ENCODE assay signal across 31 cellular contexts in the genomic region with DNA sequence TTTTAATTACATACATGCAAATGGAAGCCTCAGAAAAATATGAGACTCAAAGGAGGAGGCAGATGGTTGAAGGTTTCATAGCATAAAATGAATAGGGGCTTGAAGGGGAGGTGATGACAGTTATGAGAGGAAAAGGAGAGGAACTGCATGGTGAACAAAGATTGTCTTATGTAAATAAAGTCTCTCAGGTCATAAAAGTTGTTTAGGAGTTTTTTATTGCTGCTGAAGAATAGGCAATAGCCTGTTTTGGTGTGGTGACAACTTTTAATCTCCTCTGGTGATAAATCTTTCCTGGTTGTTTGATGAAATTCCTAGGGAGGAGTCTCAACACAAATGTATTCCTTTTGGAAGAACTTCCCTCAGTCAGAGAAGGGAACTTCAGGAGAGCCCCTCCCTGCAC. TPM values are rescaled to one million over a fixed set of nuclear protein-coding genes. Genes with fewer than 3 reads are reported as not detected.
DNase-seq lines count a peak whose midpoint lies in the region; TF ChIP-seq lines count a peak whose summit lies in the region.
"Had no signal": no experiment of that assay in that cellular context is flagged by ENCODE, and none has a peak within 500 bp of the region (broad histone marks: within the 10 kb centered on the region; RNA-seq: fewer than 3 reads in every experiment).

No MANE protein-coding gene starts in this region.

- peaks cover 7% of the 10 kb centered on the region for H3K9me3 Mint-ChIP-seq in dendritic cell treated with granulocyte-macrophage colony-stimulating factor and Interleukin-4, amounts not matched to agents 40 ng/mL and 50 ng/mL, for 4 days
- H3K9me3 Mint-ChIP-seq in nephron (peaks cover 14% of the 10 kb centered on the region), progenitor cell of endocrine pancreas (ENCODE audit: low read depth) (peaks cover 4% of the 10 kb centered on the region)
- no peaks in the 10 kb centered on the region for H3K9me3 Mint-ChIP-seq in activated T-helper 1 cell treated with anti-CD3 and anti-CD28 coated beads, Interleukin-12 subunit alpha, Interleukin-12 subunit beta, Interleukin-2, Interleukin-4 antibody, amounts not matched to agents 30 ng/mL and 10 ng/mL and 1 ng/mL, durations not matched to agents 14 hours and 24 hours and 36 hours
- H3K9me3 Mint-ChIP-seq: activated T-cell treated with anti-CD3 and anti-CD28 coated beads, Interleukin-2, amount 50 U/mL, for 4 hours; T-helper 1 cell treated with Interleukin-12 subunit alpha and Interleukin-12 subunit beta and Interleukin-4 antibody, amounts not matched to agents 30 μg/mL and 1 μg/mL, for 36 hours had no signal

- TF ChIP-seq CTCF in 22Rv1 (IDR thresholded peaks at IDR 0.05), result no peak
- no peak for TF ChIP-seq CTCF in HL-60 (IDR thresholded peaks at IDR 0.05; ENCODE audit: insufficient read depth, low read length)
- TF ChIP-seq CTCF in nephron (IDR thresholded peaks at IDR 0.05; ENCODE audit: unreplicated experiment in 3 of 3), result no peak
- no peak for TF ChIP-seq CTCF in progenitor cell of endocrine pancreas (IDR thresholded peaks at IDR 0.05; ENCODE audit: unreplicated experiment)

- no peaks in the 10 kb centered on the region for H3K27me3 ChIP-seq in HL-60 (ENCODE audit: insufficient read depth, poor library complexity, severe bottlenecking)
- H3K27me3 ChIP-seq: cardiac muscle cell, SJSA1, upper lobe of right lung had no signal

- H3K4me1 Mint-ChIP-seq in dendritic cell treated with granulocyte-macrophage colony-stimulating factor and Interleukin-4, amounts not matched to agents 40 ng/mL and 50 ng/mL, for 4 days (ENCODE audit: low read depth), result peaks cover 40% of the 10 kb centered on the region
- peaks cover 14% of the 10 kb centered on the region for H3K4me1 Mint-ChIP-seq in nephron
- H3K4me1 Mint-ChIP-seq in activated T-helper 1 cell treated with anti-CD3 and anti-CD28 coated beads, Interleukin-12 subunit alpha, Interleukin-12 subunit beta, Interleukin-2, Interleukin-4 antibody, amounts not matched to agents 30 ng/mL and 10 ng/mL and 1 ng/mL, durations not matched to agents 14 hours and 24 hours and 36 hours (ENCODE audit: low read depth), result no peaks in the 10 kb centered on the region
- H3K4me1 Mint-ChIP-seq in progenitor cell of endocrine pancreas (ENCODE audit: low read depth), result peaks cover 13% of the 10 kb centered on the region

- H3K27ac ChIP-seq in 22Rv1, result peak overlapping the region; percentile 25; the same call in 1 of the 2 replicates
- peak overlapping the region; percentile 9; the same call in 1 of the 2 replicates for H3K27ac ChIP-seq in HL-60 (replicated peaks)
- H3K27ac ChIP-seq: cardiac muscle cell, SJSA1, upper lobe of right lung had no signal

- no peak overlapping the region for H3K4me3 Mint-ChIP-seq in dendritic cell treated with granulocyte-macrophage colony-stimulating factor and Interleukin-4, amounts not matched to agents 40 ng/mL and 50 ng/mL, for 4 days
- H3K4me3 Mint-ChIP-seq in nephron (no peak overlapping the region), progenitor cell of endocrine pancreas (ENCODE audit: low read depth) (no peak overlapping the region)
- no peak overlapping the region for H3K4me3 Mint-ChIP-seq in activated T-helper 1 cell treated with anti-CD3 and anti-CD28 coated beads, Interleukin-12 subunit alpha, Interleukin-12 subunit beta, Interleukin-2, Interleukin-4 antibody, amounts not matched to agents 30 ng/mL and 10 ng/mL and 1 ng/mL, durations not matched to agents 14 hours and 24 hours and 36 hours
- H3K4me3 Mint-ChIP-seq: activated T-cell treated with anti-CD3 and anti-CD28 coated beads, Interleukin-2, amount 50 U/mL, for 4 hours; CD4-positive, alpha-beta memory T cell; naive thymus-derived CD4-positive, alpha-beta T cell; T-helper 1 cell treated with Interleukin-12 subunit alpha and Interleukin-12 subunit beta and Interleukin-4 antibody, amounts not matched to agents 30 μg/mL and 1 μg/mL, for 36 hours had no signal

- intact Hi-C loops in dendritic cell treated with granulocyte-macrophage colony-stimulating factor and Interleukin-4, amounts not matched to agents 40 ng/mL and 50 ng/mL, for 4 days (cut with micrococcal nuclease), result no loop called here
- intact Hi-C loops in activated T-helper 1 cell treated with anti-CD3 and anti-CD28 coated beads, Interleukin-12 subunit alpha, Interleukin-12 subunit beta, Interleukin-2, Interleukin-4 antibody, amounts not matched to agents 30 ng/mL and 10 ng/mL and 1 ng/mL, durations not matched to agents 14 hours and 24 hours and 36 hours (cut with micrococcal nuclease), result no loop called here

- H3K27ac Mint-ChIP-seq in dendritic cell treated with granulocyte-macrophage colony-stimulating factor and Interleukin-4, amounts not matched to agents 40 ng/mL and 50 ng/mL, for 4 days, result peak overlapping the region; percentile 81
- H3K27ac Mint-ChIP-seq in nephron (peak overlapping the region; percentile 4 to 67 (median 15)), progenitor cell of endocrine pancreas (no peak overlapping the region)
- no peak overlapping the region for H3K27ac Mint-ChIP-seq in activated T-helper 1 cell treated with anti-CD3 and anti-CD28 coated beads, Interleukin-12 subunit alpha, Interleukin-12 subunit beta, Interleukin-2, Interleukin-4 antibody, amounts not matched to agents 30 ng/mL and 10 ng/mL and 1 ng/mL, durations not matched to agents 14 hours and 24 hours and 36 hours
- H3K27ac Mint-ChIP-seq: T-helper 1 cell treated with Interleukin-12 subunit alpha and Interleukin-12 subunit beta and Interleukin-4 antibody, amounts not matched to agents 30 μg/mL and 1 μg/mL, for 36 hours had no signal

- no peaks in the 10 kb centered on the region for H3K27me3 Mint-ChIP-seq in dendritic cell treated with granulocyte-macrophage colony-stimulating factor and Interleukin-4, amounts not matched to agents 40 ng/mL and 50 ng/mL, for 4 days
- H3K27me3 Mint-ChIP-seq in nephron (ENCODE audit: low read depth), result no peaks in the 10 kb centered on the region
- peaks cover 1% of the 10 kb centered on the region for H3K27me3 Mint-ChIP-seq in activated T-helper 1 cell treated with anti-CD3 and anti-CD28 coated beads, Interleukin-12 subunit alpha, Interleukin-12 subunit beta, Interleukin-2, Interleukin-4 antibody, amounts not matched to agents 30 ng/mL and 10 ng/mL and 1 ng/mL, durations not matched to agents 14 hours and 24 hours and 36 hours (ENCODE audit: insufficient read depth)
- H3K27me3 Mint-ChIP-seq in progenitor cell of endocrine pancreas, result no peaks in the 10 kb centered on the region
- H3K27me3 Mint-ChIP-seq: CD4-positive, alpha-beta memory T cell; naive thymus-derived CD4-positive, alpha-beta T cell had no signal

- DNase-seq in HL-60 (ENCODE audit: low read depth in 1 of 2, low spot score in 1 of 2), result no peak
- no peak for DNase-seq in activated CD8-positive, alpha-beta memory T cell treated with anti-CD3 and anti-CD28 coated beads, Interleukin-2, amount 50 U/mL, for 48 hours
- DNase-seq in activated T-helper 1 cell treated with anti-CD3 and anti-CD28 coated beads, Interleukin-12 subunit alpha, Interleukin-12 subunit beta, Interleukin-2, Interleukin-4 antibody, amounts not matched to agents 30 ng/mL and 10 ng/mL and 1 ng/mL, durations not matched to agents 14 hours and 24 hours and 36 hours (ENCODE audit: low spot score), result no peak
- no peak for DNase-seq in NCI-H510A (lab: John Stamatoyannopoulos, UW)
- no peak for DNase-seq in progenitor cell of endocrine pancreas (ENCODE audit: low spot score, unreplicated experiment)
- DNase-seq: activated T-cell treated with anti-CD3 and anti-CD28 coated beads, Interleukin-2, amount 50 U/mL, for 4 hours; AML-193; CD4-positive, alpha-beta memory T cell; DMS153; effector CD4-positive, alpha-beta T cell; foreskin fibroblast; head of caudate nucleus; Karpas-422; left ventricle myocardium superior; midbrain; MV-4-11; naive thymus-derived CD4-positive, alpha-beta T cell; NCI-H1436 treated with DMSO at 0.1 percent for 48 hours; NCI-H226; NCI-H748 treated with DMSO at 0.1 percent for 48 hours; nucleus accumbens; stimulated activated CD4-positive, alpha-beta T cell treated with anti-CD3 and anti-CD28 coated beads, Interleukin-15, amount 100 ng/mL, for 24 hours; stimulated activated CD4-positive, alpha-beta T cell treated with anti-CD3 and anti-CD28 coated beads, Interleukin-4, amount 100 ng/mL, for 4 hours; substantia nigra; upper lobe of right lung had no signal

- H3K36me3 Mint-ChIP-seq in dendritic cell treated with granulocyte-macrophage colony-stimulating factor and Interleukin-4, amounts not matched to agents 40 ng/mL and 50 ng/mL, for 4 days (ENCODE audit: low read depth), result peaks cover 19% of the 10 kb centered on the region
- H3K36me3 Mint-ChIP-seq in nephron (ENCODE audit: low read depth) (peaks cover 46% of the 10 kb centered on the region), progenitor cell of endocrine pancreas (ENCODE audit: insufficient read depth) (peaks cover 23% of the 10 kb centered on the region)
- H3K36me3 Mint-ChIP-seq in activated T-helper 1 cell treated with anti-CD3 and anti-CD28 coated beads, Interleukin-12 subunit alpha, Interleukin-12 subunit beta, Interleukin-2, Interleukin-4 antibody, amounts not matched to agents 30 ng/mL and 10 ng/mL and 1 ng/mL, durations not matched to agents 14 hours and 24 hours and 36 hours (ENCODE audit: low read depth), result peaks cover 6% of the 10 kb centered on the region

- no peak overlapping the region for H3K4me3 ChIP-seq in HL-60 (replicated peaks; ENCODE audit: insufficient read depth, low read length)
- H3K4me3 ChIP-seq: cardiac muscle cell, SJSA1, upper lobe of right lung had no signal

RNA-seq across cellular contexts. Expression of a gene that starts 17.3 kb away (rescaled TPM):
- 17.8 and 18.7 TPM in 2 replicates for total RNA-seq in activated T-helper 1 cell treated with anti-CD3 and anti-CD28 coated beads, Interleukin-12 subunit alpha, Interleukin-12 subunit beta, Interleukin-2, Interleukin-4 antibody, amounts not matched to agents 30 ng/mL and 10 ng/mL and 1 ng/mL, durations not matched to agents 14 hours and 24 hours and 36 hours
- 40.6 and 42.4 TPM in 2 replicates for total RNA-seq in progenitor cell of endocrine pancreas

Comparison
In these comparisons a context has a peak if more than half of its experiments do, and no peak if none do; other contexts are left out.
1. H3K27ac Mint-ChIP-seq: peak in dendritic cell treated with granulocyte-macrophage colony-stimulating factor and Interleukin-4, amounts not matched to agents 40 ng/mL and 50 ng/mL, for 4 days (single experiment) and nephron (3 of 3); none in activated T-helper 1 cell treated with anti-CD3 and anti-CD28 coated beads, Interleukin-12 subunit alpha, Interleukin-12 subunit beta, Interleukin-2, Interleukin-4 antibody, amounts not matched to agents 30 ng/mL and 10 ng/mL and 1 ng/mL, durations not matched to agents 14 hours and 24 hours and 36 hours (single experiment) and progenitor cell of endocrine pancreas (single experiment).